Comparison of ENCODE assay signal across 1 cellular context in genomic region chr2:232685391-232685790, GRCh38. TPM values are rescaled to one million over a fixed set of nuclear protein-coding genes. Genes with fewer than 3 reads are reported as not detected.
"Had no signal": no experiment of that assay in that cellular context is flagged by ENCODE, and none has a peak within 500 bp of the region (broad histone marks: within the 10 kb centered on the region; RNA-seq: fewer than 3 reads in every experiment).

No MANE protein-coding gene starts in this region.

RNA-seq across cellular contexts. Expression of gene EFHD1, which starts 52.0 kb away (rescaled TPM):
- total RNA-seq: activated B cell treated with CpG ODN at 0.5 μM for 24 hours had no signal
